Comparison of ENCODE assay signal across 8 cellular contexts in genomic region chr10:125194814-125195213, GRCh38. TPM values are rescaled to one million over a fixed set of nuclear protein-coding genes. Genes with fewer than 3 reads are reported as not detected.
"Had no signal": no experiment of that assay in that cellular context is flagged by ENCODE, and none has a peak within 500 bp of the region (broad histone marks: within the 10 kb centered on the region; RNA-seq: fewer than 3 reads in every experiment).

No MANE protein-coding gene starts in this region.

- DNase-seq: IMR-90, KBM-7, KG1 had no signal

- FAIRE-seq: HepG2, HTR-8/SVneo had no signal

- H3K4me3 Mint-ChIP-seq: IgD-negative memory B cell had no signal

- H3K27me3 Mint-ChIP-seq: IgD-negative memory B cell had no signal

- H3K27ac ChIP-seq: HL-60, KMS-11 had no signal

- H3K4me2 ChIP-seq: KMS-11 had no signal

- H3K4me1 Mint-ChIP-seq: IgD-negative memory B cell had no signal

- ATAC-seq: HepG2 had no signal

- H3K9ac ChIP-seq: KMS-11 had no signal

- H3K27ac Mint-ChIP-seq: IgD-negative memory B cell had no signal

RNA-seq across cellular contexts. Expression of gene CTBP2, which starts 34.5 kb away (rescaled TPM):
- total RNA-seq: HepG2 had no signal
